Comparison of ENCODE assay signal across 1 cellular context in the genomic region with DNA sequence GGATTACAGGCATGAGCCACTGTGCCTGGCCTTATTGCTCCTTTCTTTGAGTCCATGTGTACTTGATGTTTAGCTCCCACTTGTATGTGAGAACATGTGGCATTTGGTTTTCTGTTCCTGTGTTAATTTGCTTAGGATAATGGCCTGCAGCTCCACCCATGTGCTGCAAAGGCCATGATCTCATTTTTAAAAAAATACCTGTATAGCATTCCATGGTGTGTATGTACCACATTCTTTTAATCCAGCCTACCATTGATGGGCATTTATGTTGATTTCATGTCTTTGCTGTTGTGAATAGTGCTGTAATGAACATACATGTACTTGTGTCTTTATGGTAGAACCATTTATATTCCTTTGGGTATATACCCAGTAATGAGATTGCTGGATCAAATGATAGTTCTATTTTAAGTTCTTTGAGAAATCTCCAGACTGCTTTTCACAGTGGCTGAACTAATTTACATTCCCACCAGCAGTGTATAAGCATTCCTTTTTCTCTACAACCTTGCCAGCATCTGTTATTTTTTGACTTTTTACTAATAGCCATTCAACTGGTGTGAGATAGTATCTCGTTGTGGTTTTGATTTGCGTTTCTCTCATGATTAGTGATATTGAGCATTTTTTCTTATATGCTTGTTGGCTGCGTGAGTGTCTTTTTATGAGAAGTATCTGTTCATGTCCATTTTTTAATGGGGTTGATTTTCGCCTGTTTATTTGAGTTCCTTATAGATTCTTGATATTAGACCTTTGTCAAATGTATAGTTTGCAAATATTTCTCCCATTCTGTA.
A peak's percentile ranks its signal among the peaks of the same experiment; 100 is the strongest.
TF ChIP-seq lines count a peak whose summit lies in the region.

No MANE protein-coding gene starts in this region.

TF ChIP-seq in HepG2, 621 proteins besides CTCF, POLR2A, EP300 and RAD21:
- 0 out of 2 replicates have a peak, but pooled peaks have one; percentile 20 for TF ChIP-seq MNT (IDR thresholded peaks at IDR 0.05)
